Comparison of ENCODE assay signal across 14 cellular contexts in genomic region chr1:162275622-162276175, GRCh38.
"Had no signal": no experiment of that assay in that cellular context is flagged by ENCODE, and none has a peak within 500 bp of the region (broad histone marks: within the 10 kb centered on the region; RNA-seq: fewer than 3 reads in every experiment).

No MANE protein-coding gene starts in this region.

- H3K27me3 ChIP-seq: hepatocyte, testis, tibial nerve had no signal

- DNase-seq: effector CD4-positive, alpha-beta T cell; mesendoderm; naive B cell; psoas muscle; retina; spleen; stimulated activated CD4-positive, alpha-beta T cell treated with anti-CD3 and anti-CD28 coated beads, Interleukin-15, amount 100 ng/mL, for 24 hours; stimulated activated CD4-positive, alpha-beta T cell treated with anti-CD3 and anti-CD28 coated beads, Interleukin-1b, Interleukin-23, amount 100 ng/mL, for 48 hours; stimulated activated CD4-positive, alpha-beta T cell treated with anti-CD3 and anti-CD28 coated beads, Interleukin-4, amount 100 ng/mL, for 24 hours; testis had no signal

- H3K27ac ChIP-seq: coronary artery, hepatocyte, psoas muscle, spleen, testis, tibial nerve had no signal

- H3K36me3 ChIP-seq: spleen, tibial nerve had no signal

- H2AFZ ChIP-seq: hepatocyte had no signal

- H3K4me2 ChIP-seq: hepatocyte had no signal

- H3K9me3 ChIP-seq: psoas muscle, spleen, testis, tibial nerve had no signal

- H3K79me2 ChIP-seq: hepatocyte had no signal

- ATAC-seq: psoas muscle; stimulated activated memory B cell treated with anti-CD40 and anti-IgM and Interleukin-4, amounts not matched to agents 10 μg/mL and 1 μg/mL and 100 μg/mL, for 72 hours had no signal

- H3K4me1 ChIP-seq: psoas muscle, spleen, testis, tibial nerve had no signal

- H3K4me3 ChIP-seq: coronary artery, hepatocyte, psoas muscle, spleen, testis, tibial nerve had no signal
